31 cellular contexts compared by ENCODE assay signal in the genomic region with DNA sequence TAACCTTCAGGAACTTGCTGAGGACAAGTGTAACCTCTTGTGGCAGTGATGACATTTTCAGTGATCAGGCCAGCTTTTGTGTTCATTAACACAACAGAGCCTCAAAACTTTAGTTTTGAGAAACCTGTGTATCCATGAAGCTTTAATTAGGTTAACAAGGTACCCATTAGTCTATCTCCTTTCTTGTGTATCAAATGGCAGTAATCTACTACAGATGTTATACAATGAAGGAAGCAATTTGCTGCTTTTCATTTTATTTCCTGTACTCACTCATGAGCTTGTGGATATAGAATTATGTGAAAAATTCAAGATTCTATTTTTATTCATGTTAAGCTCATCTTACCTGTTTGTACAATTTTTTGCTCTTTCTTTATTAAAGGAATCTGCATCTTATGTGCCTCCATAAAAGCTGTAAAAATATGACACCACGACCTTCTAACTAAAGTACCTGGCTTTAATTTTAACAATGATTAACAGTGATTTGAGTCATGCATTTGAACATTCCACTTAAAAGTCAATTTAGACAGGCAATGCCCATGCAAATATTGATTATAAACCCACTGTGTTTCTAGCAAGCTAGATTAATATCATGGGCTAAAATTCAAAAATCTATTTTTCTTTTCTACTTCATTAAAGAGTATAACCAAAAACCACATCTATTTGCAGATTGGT.
"Had no signal": no experiment of that assay in that cellular context is flagged by ENCODE, and none has a peak within 500 bp of the region (broad histone marks: within the 10 kb centered on the region; RNA-seq: fewer than 3 reads in every experiment).

No MANE protein-coding gene starts in this region.

- H3K27ac ChIP-seq: ascending aorta, Peyer's patch, RWPE1, SJCRH30 had no signal

- H3K27me3 ChIP-seq: ascending aorta, Peyer's patch, SJCRH30 had no signal

- DNase-seq: activated B cell treated with CpG ODN at 0.5 μM for 24 hours; activated CD4-positive, alpha-beta memory T cell treated with anti-CD3 and anti-CD28 coated beads for 36 hours; activated CD4-positive, alpha-beta T cell treated with anti-CD3 and anti-CD28 coated beads for 1 hour; activated CD4-positive, alpha-beta T cell treated with anti-CD3 and anti-CD28 coated beads, Interleukin-2, amount 10 ng/mL, durations not matched to agents 7 days and 5 days; activated CD8-positive, alpha-beta memory T cell treated with anti-CD3 and anti-CD28 coated beads for 24 hours; activated effector memory CD4-positive, alpha-beta T cell treated with anti-CD3 and anti-CD28 coated beads, Interleukin-2, amount 50 U/mL, for 16 hours; activated naive CD4-positive, alpha-beta T cell treated with Interleukin-2 at 50 U/mL for 16 hours; activated naive CD8-positive, alpha-beta T cell treated with anti-CD3 and anti-CD28 coated beads, Interleukin-2, amount 50 U/mL, for 24 hours; activated T-cell treated with anti-CD3 and anti-CD28 coated beads, Interleukin-2, amount 50 U/mL, for 4 hours; amniotic stem cell; Karpas-422; NCI-H1105 treated with DMSO at 0.1 percent for 48 hours; NCI-H1436 treated with DMSO at 0.1 percent for 48 hours; NCI-H187; NCI-H2081; NCI-H2171; NCI-H226; NCI-H526 treated with DMSO at 0.1 percent for 48 hours; NK-92 treated with Interleukin-12 subunit alpha and Interleukin-12 subunit beta, amount 100 ng/mL, for 24 hours; OCI-M1; Peyer's patch; Right ventricle myocardium superior; SJCRH30; T-helper 17 cell; T1000 had no signal

- H3K4me1 ChIP-seq: Peyer's patch, SJCRH30 had no signal

- H3K36me3 Mint-ChIP-seq: activated CD4-positive, alpha-beta memory T cell treated with anti-CD3 and anti-CD28 coated beads for 36 hours; activated naive CD4-positive, alpha-beta T cell treated with anti-CD3 and anti-CD28 coated beads, Interleukin-2, amount 50 U/mL, for 72 hours; brain had no signal

- FAIRE-seq: TTC549 had no signal

- H3K9me3 Mint-ChIP-seq: activated B cell treated with CpG ODN at 0.5 μM for 24 hours; activated CD4-positive, alpha-beta memory T cell treated with anti-CD3 and anti-CD28 coated beads for 36 hours had no signal

- H3K4me3 ChIP-seq: ascending aorta, Peyer's patch, SJCRH30 had no signal

- ATAC-seq: activated naive CD4-positive, alpha-beta T cell treated with anti-CD3 and anti-CD28 coated beads, Interleukin-2, amount 50 U/mL, for 72 hours; activated naive CD8-positive, alpha-beta T cell treated with anti-CD3 and anti-CD28 coated beads, Interleukin-2, amount 50 U/mL, for 24 hours; activated T-cell treated with anti-CD3 and anti-CD28 coated beads, Interleukin-2, amount 50 U/mL, for 4 hours; T-helper 17 cell had no signal

- H3K27ac Mint-ChIP-seq: activated B cell treated with CpG ODN at 0.5 μM for 24 hours; activated CD4-positive, alpha-beta memory T cell treated with anti-CD3 and anti-CD28 coated beads for 36 hours; activated CD4-positive, alpha-beta T cell treated with anti-CD3 and anti-CD28 coated beads, Interleukin-2, amount 10 ng/mL, durations not matched to agents 7 days and 5 days; activated naive CD4-positive, alpha-beta T cell treated with anti-CD3 and anti-CD28 coated beads, Interleukin-2, amount 50 U/mL, for 72 hours; activated naive CD8-positive, alpha-beta T cell treated with anti-CD3 and anti-CD28 coated beads, Interleukin-2, amount 50 U/mL, for 24 hours; T-helper 17 cell had no signal

- H3K4me3 Mint-ChIP-seq: activated B cell treated with CpG ODN at 0.5 μM for 24 hours; activated CD4-positive, alpha-beta memory T cell treated with anti-CD3 and anti-CD28 coated beads for 36 hours; activated CD4-positive, alpha-beta T cell treated with anti-CD3 and anti-CD28 coated beads, Interleukin-2, amount 10 ng/mL, durations not matched to agents 7 days and 5 days; activated naive CD8-positive, alpha-beta T cell treated with anti-CD3 and anti-CD28 coated beads, Interleukin-2, amount 50 U/mL, for 24 hours; activated T-cell treated with anti-CD3 and anti-CD28 coated beads, Interleukin-2, amount 50 U/mL, for 4 hours; central memory CD8-positive, alpha-beta T cell; T-helper 17 cell had no signal

- H3K36me3 ChIP-seq: ascending aorta, Peyer's patch, SJCRH30 had no signal

- H3K4me1 Mint-ChIP-seq: activated B cell treated with CpG ODN at 0.5 μM for 24 hours; activated CD4-positive, alpha-beta T cell treated with anti-CD3 and anti-CD28 coated beads, Interleukin-2, amount 10 ng/mL, durations not matched to agents 7 days and 5 days; activated naive CD8-positive, alpha-beta T cell treated with anti-CD3 and anti-CD28 coated beads, Interleukin-2, amount 50 U/mL, for 24 hours; central memory CD8-positive, alpha-beta T cell; T-helper 17 cell had no signal

- H3K9me3 ChIP-seq: ascending aorta, Peyer's patch, SJCRH30 had no signal

- H3K27me3 Mint-ChIP-seq: activated B cell treated with CpG ODN at 0.5 μM for 24 hours; activated CD4-positive, alpha-beta memory T cell treated with anti-CD3 and anti-CD28 coated beads for 36 hours; activated CD4-positive, alpha-beta T cell treated with anti-CD3 and anti-CD28 coated beads, Interleukin-2, amount 10 ng/mL, durations not matched to agents 7 days and 5 days; activated naive CD8-positive, alpha-beta T cell treated with anti-CD3 and anti-CD28 coated beads, Interleukin-2, amount 50 U/mL, for 24 hours; brain; central memory CD8-positive, alpha-beta T cell; T-helper 17 cell had no signal
